8 cellular contexts compared by ENCODE assay signal in genomic region chr15:98548172-98548971, GRCh38.
DNase-seq lines count a peak whose midpoint lies in the region; ATAC-seq and TF ChIP-seq lines count a peak whose summit lies in the region.

No MANE protein-coding gene starts in this region.

- no peak overlapping the region for H3K27ac Mint-ChIP-seq in Calu3 (ENCODE audit: unreplicated experiment)

- H3K79me2 ChIP-seq in osteoblast (ENCODE audit: insufficient read depth, low read length): no peaks in the 10 kb centered on the region

- H3K4me1 Mint-ChIP-seq in Calu3 (ENCODE audit: low read depth, unreplicated experiment): no peaks in the 10 kb centered on the region

- H2AFZ ChIP-seq in osteoblast (ENCODE audit: low read length): peak overlapping the region; percentile 84

- peak overlapping the region; percentile 78 for H3K4me3 Mint-ChIP-seq in Calu3 (ENCODE audit: low read depth, unreplicated experiment)

- TF ChIP-seq CTCF in Calu3 (IDR thresholded peaks at IDR 0.05; ENCODE audit: unreplicated experiment): no peak
- no peak for TF ChIP-seq CTCF in osteoblast (IDR thresholded peaks at IDR 0.05; ENCODE audit: extremely low read depth, low read depth, low read length)
- peak; percentile 26 to 33 for TF ChIP-seq CTCF in tibial artery (IDR thresholded peaks at IDR 0.05)

- no peaks in the 10 kb centered on the region for H3K9me3 Mint-ChIP-seq in Calu3 (ENCODE audit: low read depth, unreplicated experiment)

- H3K36me3 ChIP-seq in osteoblast (ENCODE audit: insufficient read depth, low read length) (no peaks in the 10 kb centered on the region), tibial artery (no peaks in the 10 kb centered on the region)

- H3K27ac ChIP-seq in osteoblast (ENCODE audit: low read depth, low read length) (no peak overlapping the region), tibial artery (peak overlapping the region; percentile 88)

- H4K20me1 ChIP-seq in osteoblast (ENCODE audit: insufficient read depth, low read length): no peaks in the 10 kb centered on the region

- H3K36me3 Mint-ChIP-seq in Calu3 (ENCODE audit: insufficient read depth, unreplicated experiment): peaks cover 13% of the 10 kb centered on the region

- ATAC-seq in GM19328 (IDR thresholded peaks at IDR 0.05; ENCODE audit: unreplicated experiment): no peak

- peaks cover 9% of the 10 kb centered on the region for H3K4me1 ChIP-seq in osteoblast (ENCODE audit: insufficient read depth, low read length)
- H3K4me1 ChIP-seq in tibial artery: peaks cover 0 to 13% (median 6%) of the 10 kb centered on the region in 4 donors

- H3K4me3 ChIP-seq in osteoblast (ENCODE audit: insufficient read depth, low read length): peak overlapping the region; percentile 70
- peak overlapping the region; percentile 59 for H3K4me3 ChIP-seq in tibial artery

- no TSS peak for BruUV-seq in Calu3 (replicated peaks; lab: Mats Ljungman, UMichigan)

- peaks cover 77% of the 10 kb centered on the region for H3K27me3 Mint-ChIP-seq in Calu3 (ENCODE audit: unreplicated experiment)

- peak overlapping the region; percentile 85 for H3K4me2 ChIP-seq in osteoblast (ENCODE audit: insufficient read depth, low read length)

- CTCF ChIA-PET in Calu3 (lab: Charles Lee): interaction anchor here (0.7 to 1.2 kb wide), 3 partner anchors 27 to 303 kb away, joined by 3 to 5 read pairs (median 3); no protein-coding TSS in a partner anchor

- intact Hi-C loops in Calu3 (cut with micrococcal nuclease; ENCODE audit: unreplicated experiment): no loop called here
- intact Hi-C loops in cardiac septum (cut with DNase I): no loop called here
- intact Hi-C loops in tibial artery (cut with DNase I; ENCODE audit: low total_unique reads): no loop called here

- H3K27me3 ChIP-seq in osteoblast (ENCODE audit: insufficient read depth, low read length) (peaks cover 9% of the 10 kb centered on the region), tibial artery (no peaks in the 10 kb centered on the region)

- H3K9me3 ChIP-seq in osteoblast (ENCODE audit: low read depth, low read length) (no peaks in the 10 kb centered on the region), tibial artery (no peaks in the 10 kb centered on the region)

- DNase-seq in Calu3 (peak; percentile 55), NCI-H69 (lab: John Stamatoyannopoulos, UW) (peak; percentile 54), cardiac septum (ENCODE audit: low spot score) (peak; percentile 93), osteoblast (ENCODE audit: insufficient read length, low spot score, missing footprints) (peak; percentile 95), tibial artery (peak; percentile 84 to 91), GM19240 (ENCODE audit: insufficient read length, low spot score) (no peak)
- peak; percentile 13 for DNase-seq in activated naive CD8-positive, alpha-beta T cell treated with anti-CD3 and anti-CD28 coated beads, Interleukin-2, amount 50 U/mL, for 16 hours (ENCODE audit: low read depth, low spot score)

Comparison
In these comparisons a context has a peak if more than half of its experiments do, and no peak if none do; other contexts are left out.
1. CTCF ChIP-seq: peak in tibial artery (2 of 2); none in Calu3 (single experiment) and osteoblast (single experiment).